In genomic region chr13:48234652-48235099, GRCh38 we compare ENCODE assay signal across 8 cellular contexts. TPM values are rescaled to one million over a fixed set of nuclear protein-coding genes. Genes with fewer than 3 reads are reported as not detected.
DNase-seq lines count a peak whose midpoint lies in the region; ATAC-seq and TF ChIP-seq lines count a peak whose summit lies in the region.

No MANE protein-coding gene starts in this region.

- H4K8ac ChIP-seq in mesenchymal stem cell (ENCODE audit: low read length): no peak overlapping the region

- no peak for DNase-seq in cardiac muscle cell (ENCODE audit: low read depth in 1 of 2, low spot score in 1 of 2)
- DNase-seq in cardiac septum (ENCODE audit: low spot score): no peak
- DNase-seq in breast epithelium (ENCODE audit: low spot score in 2 of 2): no peak
- peak; percentile 26 for DNase-seq in mesenchymal stem cell
- DNase-seq in upper lobe of right lung: no peak
- DNase-seq in lower leg skin (ENCODE audit: low spot score in 2 of 2): no peak

- peak overlapping the region; percentile 97 for H3K4me3 ChIP-seq in cardiac muscle cell
- H3K4me3 ChIP-seq in breast epithelium: peak overlapping the region; percentile 98 to 99 (median 99)
- H3K4me3 ChIP-seq in mesenchymal stem cell (ENCODE audit: insufficient read depth in 1 of 2, low read depth in 1 of 2, low read length in 2 of 2): peak overlapping the region in 1 of 2 experiments; percentile 93
- H3K4me3 ChIP-seq in upper lobe of right lung: peak overlapping the region; percentile 99
- no peak overlapping the region for H3K4me3 ChIP-seq in lower leg skin (ENCODE audit: low read depth, poor library complexity, severe bottlenecking)

- H4K91ac ChIP-seq in mesenchymal stem cell (ENCODE audit: low read length): no peak overlapping the region

- no peak overlapping the region for H2BK5ac ChIP-seq in mesenchymal stem cell (ENCODE audit: low read depth, low read length, poor library complexity, severe bottlenecking)

- H3K27me3 ChIP-seq in cardiac muscle cell (no peaks in the 10 kb centered on the region), breast epithelium (no peaks in the 10 kb centered on the region), mesenchymal stem cell (ENCODE audit: control insufficient read depth in 1 of 2, insufficient read depth in 1 of 2, low read length in 2 of 2) (no peaks in the 10 kb centered on the region), upper lobe of right lung (no peaks in the 10 kb centered on the region)

- H3K79me1 ChIP-seq in mesenchymal stem cell (replicated peaks; ENCODE audit: low read length, poor library complexity, severe bottlenecking): peaks cover 5% of the 10 kb centered on the region

- no peak overlapping the region for H2BK15ac ChIP-seq in mesenchymal stem cell (ENCODE audit: low read depth, poor library complexity, severe bottlenecking)

- intact Hi-C loops in cardiac septum (cut with DNase I) (loop anchor here (1.0 to 10.0 kb wide), 3 partner anchors 69 to 140 kb away; partner anchors contain the start of genes MED4 and RB1), breast epithelium (cut with DNase I; ENCODE audit: low total_unique reads) (no loop called here), upper lobe of right lung (cut with DNase I) (no loop called here), lower leg skin (cut with DNase I; ENCODE audit: low total_unique reads) (no loop called here)

- H3K4me1 ChIP-seq in cardiac muscle cell (ENCODE audit: low read depth) (peaks cover 29% of the 10 kb centered on the region), breast epithelium (peaks cover 9 to 16% of the 10 kb centered on the region in 2 donors), mesenchymal stem cell (ENCODE audit: control insufficient read depth, insufficient read depth, low read depth, low read length) (peaks cover 9% of the 10 kb centered on the region), upper lobe of right lung (peaks cover 38% of the 10 kb centered on the region)

- peak overlapping the region; percentile 73 for H3K4me2 ChIP-seq in mesenchymal stem cell (ENCODE audit: low read length, poor library complexity, severe bottlenecking)

- 29% methylated on average over 3 of the region's 4 CpGs for WGBS in mesenchymal stem cell
- 3 to 4% methylated on average over 4 of the region's 4 CpGs for WGBS in lower leg skin, 2 donors

- H3K9me3 ChIP-seq in cardiac muscle cell (ENCODE audit: low read depth) (no peaks in the 10 kb centered on the region), breast epithelium (no peaks in the 10 kb centered on the region), mesenchymal stem cell (ENCODE audit: control insufficient read depth, low read length) (no peaks in the 10 kb centered on the region), upper lobe of right lung (no peaks in the 10 kb centered on the region)

- no peak overlapping the region for H3K4ac ChIP-seq in mesenchymal stem cell (ENCODE audit: low read depth in 1 of 2, low read length in 2 of 2)

- ATAC-seq in upper lobe of right lung (no peak), GM21529 (IDR thresholded peaks at IDR 0.05; ENCODE audit: unreplicated experiment) (no peak), HG02642 (IDR thresholded peaks at IDR 0.05; ENCODE audit: poor library complexity, unreplicated experiment) (no peak)

- no peak overlapping the region for H2AK5ac ChIP-seq in mesenchymal stem cell (ENCODE audit: low read length, severe bottlenecking)

- no peak overlapping the region for H2BK120ac ChIP-seq in mesenchymal stem cell (ENCODE audit: low read depth, low read length)

- no peak overlapping the region for H2BK12ac ChIP-seq in mesenchymal stem cell (ENCODE audit: low read length in 2 of 2)

- no peak overlapping the region for H3K23ac ChIP-seq in mesenchymal stem cell (ENCODE audit: low read length in 2 of 2)

- peak overlapping the region; percentile 98 for H3K9ac ChIP-seq in mesenchymal stem cell (ENCODE audit: low read length)

- no peak overlapping the region for H2AFZ ChIP-seq in mesenchymal stem cell (ENCODE audit: low read depth, low read length)

- H3K27ac ChIP-seq in cardiac muscle cell (peak overlapping the region; percentile 76), breast epithelium (peak overlapping the region; percentile 100), mesenchymal stem cell (ENCODE audit: low read length, poor library complexity, severe bottlenecking) (peak overlapping the region; percentile 65), upper lobe of right lung (peak overlapping the region; percentile 100)

- TF ChIP-seq CTCF in cardiac muscle cell (IDR thresholded peaks at IDR 0.05; ENCODE audit: low read depth, low read length): no peak
- no peak for TF ChIP-seq CTCF in breast epithelium (IDR thresholded peaks at IDR 0.05)
- no peak for TF ChIP-seq CTCF in upper lobe of right lung (IDR thresholded peaks at IDR 0.05)
- no peak for TF ChIP-seq CTCF in lower leg skin (IDR thresholded peaks at IDR 0.05)

- H3K14ac ChIP-seq in mesenchymal stem cell (ENCODE audit: low read length in 2 of 2): no peak overlapping the region

- TF ChIP-seq POLR2A in breast epithelium (IDR thresholded peaks at IDR 0.05): no peak
- no peak for TF ChIP-seq POLR2A in lower leg skin (IDR thresholded peaks at IDR 0.05)

- no peak overlapping the region for H3K18ac ChIP-seq in mesenchymal stem cell (ENCODE audit: low read depth in 1 of 2, low read length in 2 of 2)

- H3K36me3 ChIP-seq in cardiac muscle cell (no peaks in the 10 kb centered on the region), breast epithelium (no peaks in the 10 kb centered on the region), mesenchymal stem cell (ENCODE audit: control insufficient read depth in 1 of 2, insufficient read depth in 2 of 2, low read depth in 1 of 2, low read length in 2 of 2) (peaks cover 4 to 19% of the 10 kb centered on the region in 2 experiments), upper lobe of right lung (peaks cover 11% of the 10 kb centered on the region)

RNA-seq across cellular contexts. Expression of gene ITM2B, which starts 1.7 kb away (rescaled TPM):
- 123 and 135 TPM in 2 replicates for total RNA-seq in cardiac muscle cell
- 360 and 404 TPM in 2 replicates for polyA plus RNA-seq in cardiac muscle cell
- total RNA-seq in cardiac septum: 386 TPM
- 100 to 1,000 TPM; 369 to 727 (median 475) TPM for total RNA-seq in breast epithelium
- 356 TPM for polyA plus RNA-seq in mesenchymal stem cell (2013, experiment 1 of 2)
- 375 TPM for polyA plus RNA-seq in mesenchymal stem cell (2013, experiment 2 of 2)
- total RNA-seq in upper lobe of right lung: 802 TPM
- total RNA-seq in lower leg skin: 100 to 1,000 TPM; 749 to 856 (median 792) TPM
